In genomic region chr22:19615001-19615461, GRCh38 we compare ENCODE assay signal across 1 cellular context.
TF ChIP-seq lines count a peak whose summit lies in the region.

No MANE protein-coding gene starts in this region.

TF ChIP-seq in GM12878, 131 proteins besides CTCF, POLR2A, EP300 and RAD21 (continued from another document):
- TF ChIP-seq, protein P1, sequence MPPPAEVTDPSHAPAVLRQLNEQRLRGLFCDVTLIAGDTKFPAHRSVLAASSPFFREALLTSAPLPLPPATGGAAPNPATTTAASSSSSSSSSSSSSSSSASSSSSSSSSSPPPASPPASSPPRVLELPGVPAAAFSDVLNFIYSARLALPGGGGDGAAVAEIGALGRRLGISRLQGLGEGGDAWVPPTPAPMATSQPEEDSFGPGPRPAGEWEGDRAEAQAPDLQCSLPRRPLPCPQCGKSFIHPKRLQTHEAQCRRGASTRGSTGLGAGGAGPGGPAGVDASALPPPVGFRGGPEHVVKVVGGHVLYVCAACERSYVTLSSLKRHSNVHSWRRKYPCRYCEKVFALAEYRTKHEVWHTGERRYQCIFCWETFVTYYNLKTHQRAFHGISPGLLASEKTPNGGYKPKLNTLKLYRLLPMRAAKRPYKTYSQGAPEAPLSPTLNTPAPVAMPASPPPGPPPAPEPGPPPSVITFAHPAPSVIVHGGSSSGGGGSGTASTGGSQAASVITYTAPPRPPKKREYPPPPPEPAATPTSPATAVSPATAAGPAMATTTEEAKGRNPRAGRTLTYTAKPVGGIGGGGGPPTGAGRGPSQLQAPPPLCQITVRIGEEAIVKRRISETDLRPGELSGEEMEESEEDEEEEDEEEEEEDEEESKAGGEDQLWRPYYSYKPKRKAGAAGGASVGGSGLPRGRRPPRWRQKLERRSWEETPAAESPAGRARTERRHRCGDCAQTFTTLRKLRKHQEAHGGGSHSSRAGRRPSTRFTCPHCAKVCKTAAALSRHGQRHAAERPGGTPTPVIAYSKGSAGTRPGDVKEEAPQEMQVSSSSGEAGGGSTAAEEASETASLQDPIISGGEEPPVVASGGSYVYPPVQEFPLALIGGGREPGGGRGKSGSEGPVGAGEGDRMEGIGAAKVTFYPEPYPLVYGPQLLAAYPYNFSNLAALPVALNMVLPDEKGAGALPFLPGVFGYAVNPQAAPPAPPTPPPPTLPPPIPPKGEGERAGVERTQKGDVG (CRISPR knock-in tag; IDR thresholded peaks at IDR 0.05): no peak
- TF ChIP-seq KAT2A (conservative IDR thresholded peaks at IDR 0.05; ENCODE audit: control insufficient read depth, low read depth, low read length): no peak
- TF ChIP-seq, protein P2, sequence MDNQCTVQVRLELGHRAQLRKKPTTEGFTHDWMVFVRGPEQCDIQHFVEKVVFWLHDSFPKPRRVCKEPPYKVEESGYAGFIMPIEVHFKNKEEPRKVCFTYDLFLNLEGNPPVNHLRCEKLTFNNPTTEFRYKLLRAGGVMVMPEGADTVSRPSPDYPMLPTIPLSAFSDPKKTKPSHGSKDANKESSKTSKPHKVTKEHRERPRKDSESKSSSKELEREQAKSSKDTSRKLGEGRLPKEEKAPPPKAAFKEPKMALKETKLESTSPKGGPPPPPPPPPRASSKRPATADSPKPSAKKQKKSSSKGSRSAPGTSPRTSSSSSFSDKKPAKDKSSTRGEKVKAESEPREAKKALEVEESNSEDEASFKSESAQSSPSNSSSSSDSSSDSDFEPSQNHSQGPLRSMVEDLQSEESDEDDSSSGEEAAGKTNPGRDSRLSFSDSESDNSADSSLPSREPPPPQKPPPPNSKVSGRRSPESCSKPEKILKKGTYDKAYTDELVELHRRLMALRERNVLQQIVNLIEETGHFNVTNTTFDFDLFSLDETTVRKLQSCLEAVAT (IDR thresholded peaks at IDR 0.05): no peak
- TF ChIP-seq ELK1 (IDR thresholded peaks at IDR 0.05; ENCODE audit: low read depth, low read length): no peak
- no peak for TF ChIP-seq ZBED1 (IDR thresholded peaks at IDR 0.05; ENCODE audit: borderline replicate concordance)
- TF ChIP-seq SREBF1 (IDR thresholded peaks at IDR 0.05; ENCODE audit: low read length): no peak
- TF ChIP-seq PAX5 (IDR thresholded peaks at IDR 0.05; ENCODE audit: borderline replicate concordance, low read depth, low read length): no peak
- no peak for TF ChIP-seq HDGF (IDR thresholded peaks at IDR 0.05)
- no peak for TF ChIP-seq POU2F2 (IDR thresholded peaks at IDR 0.05; ENCODE audit: borderline replicate concordance, low read depth, low read length)
- TF ChIP-seq SKIL (IDR thresholded peaks at IDR 0.05; ENCODE audit: low read depth, poor library complexity, severe bottlenecking): no peak
- no peak for TF ChIP-seq CHD2 (IDR thresholded peaks at IDR 0.05; ENCODE audit: borderline replicate concordance, low read depth, low read length)
- no peak for TF ChIP-seq BMI1 (IDR thresholded peaks at IDR 0.05; ENCODE audit: borderline replicate concordance)
- TF ChIP-seq ZNF217 (IDR thresholded peaks at IDR 0.05): no peak
- no peak for TF ChIP-seq SMC3 (IDR thresholded peaks at IDR 0.05; ENCODE audit: borderline replicate concordance, low read length)
